In the genomic region with DNA sequence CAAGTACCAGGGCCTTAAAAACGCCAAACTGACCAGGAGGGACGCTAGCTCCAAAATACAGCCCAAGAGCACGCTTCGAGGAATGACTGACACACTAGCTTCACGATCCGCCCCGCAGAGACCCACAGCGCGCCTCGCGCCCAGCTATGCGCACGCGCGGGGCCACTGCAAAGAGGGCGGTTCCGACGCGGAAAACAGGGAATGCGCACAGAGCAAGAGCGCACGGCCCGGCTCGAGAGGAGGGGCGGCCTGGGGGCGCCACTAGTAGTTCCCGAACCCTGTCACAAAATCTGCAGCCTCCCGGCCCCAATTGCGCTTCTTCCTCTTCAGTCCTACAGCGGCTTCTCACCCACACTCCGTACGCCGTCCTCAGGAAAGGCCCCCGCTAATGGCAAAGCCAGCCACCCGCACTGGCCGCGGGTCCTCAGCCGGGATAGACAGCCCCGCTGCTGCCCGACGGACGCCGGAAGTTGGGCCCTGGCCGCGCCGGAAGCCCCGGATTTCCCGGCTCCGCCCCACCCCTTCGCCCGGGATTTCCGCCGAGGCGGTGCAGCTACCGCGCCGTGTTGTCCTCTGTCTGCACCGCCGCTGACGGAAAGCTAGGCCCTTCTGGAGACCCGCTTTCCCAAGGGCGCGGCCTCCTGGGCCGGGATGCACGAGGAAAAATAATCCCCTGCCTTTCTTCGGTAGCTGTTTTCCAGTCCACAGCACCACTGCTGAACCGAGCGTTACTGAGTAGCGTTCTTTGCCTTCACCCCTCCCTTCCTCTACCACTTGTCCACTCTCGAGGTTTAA, we compare ENCODE assay signal across 1 cellular context.
TF ChIP-seq lines count a peak whose summit lies in the region.

Gene HDHD2, minus strand, starts transcription at position 472 of the 795 bp plus-strand sequence. CDS start 14,061 bp downstream, outside the sequence.

TF ChIP-seq in K562, 482 proteins besides CTCF, POLR2A, EP300 and RAD21 (continued from another document and continues in another):
- TF ChIP-seq NKRF (IDR thresholded peaks at IDR 0.05; ENCODE audit: borderline replicate concordance) (no peak), CBX1 (IDR thresholded peaks at IDR 0.05; ENCODE audit: low read depth) (no peak), SLC30A9 (CRISPR knock-in tag; IDR thresholded peaks at IDR 0.05) (no peak), MGA (IDR thresholded peaks at IDR 0.05) (no peak; the same call in 1 of the 2 replicates), ZC3H8 (IDR thresholded peaks at IDR 0.05) (no peak), BMI1 (IDR thresholded peaks at IDR 0.05; ENCODE audit: low read length) (no peak), LCOR (CRISPR knock-in tag; IDR thresholded peaks at IDR 0.05) (no peak; the same call in 1 of the 2 replicates), ZNF431 (CRISPR knock-in tag; IDR thresholded peaks at IDR 0.05) (no peak), ZNF217 (CRISPR knock-in tag; IDR thresholded peaks at IDR 0.05) (no peak), ZNF764 (CRISPR knock-in tag; IDR thresholded peaks at IDR 0.05; ENCODE audit: low read depth) (no peak), CXXC5 (CRISPR knock-in tag; IDR thresholded peaks at IDR 0.05) (peak; percentile 42; the same call in 1 of the 2 replicates), ZNF830 (CRISPR knock-in tag; IDR thresholded peaks at IDR 0.05) (no peak), HINFP (tag; conservative IDR thresholded peaks at IDR 0.05; ENCODE audit: low read depth) (no peak), SRSF3 (IDR thresholded peaks at IDR 0.05; ENCODE audit: insufficient read depth, low read length) (no peak), KLF6 (CRISPR knock-in tag; IDR thresholded peaks at IDR 0.05; ENCODE audit: borderline replicate concordance) (0 out of 2 replicates have a peak, but pooled peaks have one; percentile 19), CHD1 (IDR thresholded peaks at IDR 0.05; ENCODE audit: low read length) (peak; percentile 44), SMARCA4 (IDR thresholded peaks at IDR 0.05) (no peak), HIVEP1 (CRISPR knock-in tag; IDR thresholded peaks at IDR 0.05) (0 out of 2 replicates have a peak, but pooled peaks have one; percentile 32), TAF1 (IDR thresholded peaks at IDR 0.05; ENCODE audit: control insufficient read depth, extremely low read depth, insufficient read depth, low read length, severe bottlenecking) (peak; percentile 73), EWSR1 (IDR thresholded peaks at IDR 0.05; ENCODE audit: borderline replicate concordance, low read depth, partially characterized antibody) (no peak), STAG1 (CRISPR knock-in tag; IDR thresholded peaks at IDR 0.05; ENCODE audit: borderline replicate concordance) (no peak), NFIC (IDR thresholded peaks at IDR 0.05) (no peak; the same call in 1 of the 2 replicates), SMARCC2 (IDR thresholded peaks at IDR 0.05; ENCODE audit: low read depth) (no peak)
- TF ChIP-seq, protein P1, sequence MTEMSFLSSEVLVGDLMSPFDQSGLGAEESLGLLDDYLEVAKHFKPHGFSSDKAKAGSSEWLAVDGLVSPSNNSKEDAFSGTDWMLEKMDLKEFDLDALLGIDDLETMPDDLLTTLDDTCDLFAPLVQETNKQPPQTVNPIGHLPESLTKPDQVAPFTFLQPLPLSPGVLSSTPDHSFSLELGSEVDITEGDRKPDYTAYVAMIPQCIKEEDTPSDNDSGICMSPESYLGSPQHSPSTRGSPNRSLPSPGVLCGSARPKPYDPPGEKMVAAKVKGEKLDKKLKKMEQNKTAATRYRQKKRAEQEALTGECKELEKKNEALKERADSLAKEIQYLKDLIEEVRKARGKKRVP (CRISPR knock-in tag; IDR thresholded peaks at IDR 0.05), result no peak
- TF ChIP-seq, protein P2, sequence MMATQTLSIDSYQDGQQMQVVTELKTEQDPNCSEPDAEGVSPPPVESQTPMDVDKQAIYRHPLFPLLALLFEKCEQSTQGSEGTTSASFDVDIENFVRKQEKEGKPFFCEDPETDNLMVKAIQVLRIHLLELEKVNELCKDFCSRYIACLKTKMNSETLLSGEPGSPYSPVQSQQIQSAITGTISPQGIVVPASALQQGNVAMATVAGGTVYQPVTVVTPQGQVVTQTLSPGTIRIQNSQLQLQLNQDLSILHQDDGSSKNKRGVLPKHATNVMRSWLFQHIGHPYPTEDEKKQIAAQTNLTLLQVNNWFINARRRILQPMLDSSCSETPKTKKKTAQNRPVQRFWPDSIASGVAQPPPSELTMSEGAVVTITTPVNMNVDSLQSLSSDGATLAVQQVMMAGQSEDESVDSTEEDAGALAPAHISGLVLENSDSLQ (IDR thresholded peaks at IDR 0.05), result peak; percentile 86
- TF ChIP-seq, protein P3, sequence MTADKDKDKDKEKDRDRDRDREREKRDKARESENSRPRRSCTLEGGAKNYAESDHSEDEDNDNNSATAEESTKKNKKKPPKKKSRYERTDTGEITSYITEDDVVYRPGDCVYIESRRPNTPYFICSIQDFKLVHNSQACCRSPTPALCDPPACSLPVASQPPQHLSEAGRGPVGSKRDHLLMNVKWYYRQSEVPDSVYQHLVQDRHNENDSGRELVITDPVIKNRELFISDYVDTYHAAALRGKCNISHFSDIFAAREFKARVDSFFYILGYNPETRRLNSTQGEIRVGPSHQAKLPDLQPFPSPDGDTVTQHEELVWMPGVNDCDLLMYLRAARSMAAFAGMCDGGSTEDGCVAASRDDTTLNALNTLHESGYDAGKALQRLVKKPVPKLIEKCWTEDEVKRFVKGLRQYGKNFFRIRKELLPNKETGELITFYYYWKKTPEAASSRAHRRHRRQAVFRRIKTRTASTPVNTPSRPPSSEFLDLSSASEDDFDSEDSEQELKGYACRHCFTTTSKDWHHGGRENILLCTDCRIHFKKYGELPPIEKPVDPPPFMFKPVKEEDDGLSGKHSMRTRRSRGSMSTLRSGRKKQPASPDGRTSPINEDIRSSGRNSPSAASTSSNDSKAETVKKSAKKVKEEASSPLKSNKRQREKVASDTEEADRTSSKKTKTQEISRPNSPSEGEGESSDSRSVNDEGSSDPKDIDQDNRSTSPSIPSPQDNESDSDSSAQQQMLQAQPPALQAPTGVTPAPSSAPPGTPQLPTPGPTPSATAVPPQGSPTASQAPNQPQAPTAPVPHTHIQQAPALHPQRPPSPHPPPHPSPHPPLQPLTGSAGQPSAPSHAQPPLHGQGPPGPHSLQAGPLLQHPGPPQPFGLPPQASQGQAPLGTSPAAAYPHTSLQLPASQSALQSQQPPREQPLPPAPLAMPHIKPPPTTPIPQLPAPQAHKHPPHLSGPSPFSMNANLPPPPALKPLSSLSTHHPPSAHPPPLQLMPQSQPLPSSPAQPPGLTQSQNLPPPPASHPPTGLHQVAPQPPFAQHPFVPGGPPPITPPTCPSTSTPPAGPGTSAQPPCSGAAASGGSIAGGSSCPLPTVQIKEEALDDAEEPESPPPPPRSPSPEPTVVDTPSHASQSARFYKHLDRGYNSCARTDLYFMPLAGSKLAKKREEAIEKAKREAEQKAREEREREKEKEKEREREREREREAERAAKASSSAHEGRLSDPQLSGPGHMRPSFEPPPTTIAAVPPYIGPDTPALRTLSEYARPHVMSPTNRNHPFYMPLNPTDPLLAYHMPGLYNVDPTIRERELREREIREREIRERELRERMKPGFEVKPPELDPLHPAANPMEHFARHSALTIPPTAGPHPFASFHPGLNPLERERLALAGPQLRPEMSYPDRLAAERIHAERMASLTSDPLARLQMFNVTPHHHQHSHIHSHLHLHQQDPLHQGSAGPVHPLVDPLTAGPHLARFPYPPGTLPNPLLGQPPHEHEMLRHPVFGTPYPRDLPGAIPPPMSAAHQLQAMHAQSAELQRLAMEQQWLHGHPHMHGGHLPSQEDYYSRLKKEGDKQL (CRISPR knock-in tag; IDR thresholded peaks at IDR 0.05; ENCODE audit: borderline replicate concordance), result no peak
